In the genomic region with DNA sequence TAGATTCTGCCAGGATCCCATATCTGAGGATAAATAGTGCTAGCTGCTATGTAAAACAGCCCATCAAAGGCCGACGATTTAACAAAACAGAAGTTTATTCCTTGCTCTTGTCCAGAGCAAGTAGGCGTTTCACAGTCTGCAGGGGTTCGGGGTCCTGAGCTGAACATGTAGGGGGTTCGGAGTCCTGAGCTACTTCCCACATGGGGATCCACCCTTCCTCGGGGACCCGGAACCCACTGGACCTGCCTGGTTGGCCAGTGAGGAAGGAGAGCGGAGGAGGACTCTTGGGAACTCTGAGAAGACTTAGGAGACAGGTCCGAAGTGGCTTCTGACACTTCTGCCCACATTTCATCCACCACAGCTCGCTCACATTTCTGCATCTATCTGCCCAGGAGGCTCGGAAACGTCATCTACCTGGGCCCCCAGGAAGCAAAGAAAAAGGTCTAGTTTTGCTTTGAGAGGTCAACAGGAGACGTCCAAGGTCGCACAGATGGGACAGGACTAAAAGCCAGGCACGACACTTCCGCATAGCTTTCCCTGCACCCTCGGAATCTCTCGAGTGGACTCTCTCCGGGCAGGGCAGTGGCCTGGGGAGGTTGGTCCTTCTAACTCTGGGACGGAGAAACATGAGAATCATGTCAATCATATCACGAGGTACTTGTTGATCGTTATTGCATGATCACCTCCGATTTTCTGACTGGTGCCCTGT, we compare ENCODE assay signal across 26 cellular contexts.
"Had no signal": no experiment of that assay in that cellular context is flagged by ENCODE, and none has a peak within 500 bp of the region (broad histone marks: within the 10 kb centered on the region; RNA-seq: fewer than 3 reads in every experiment).

No MANE protein-coding gene starts in this region.

- H3K4me3 Mint-ChIP-seq: effector memory CD8-positive, alpha-beta T cell; naive thymus-derived CD8-positive, alpha-beta T cell; nephron progenitor cell; stimulated activated effector memory CD8-positive, alpha-beta T cell treated with anti-CD3 and anti-CD28 coated beads, Interleukin-12 subunit alpha, Interleukin-12 subunit beta, amount 100 ng/mL, for 72 hours had no signal

- H3K4me3 ChIP-seq: esophagus squamous epithelium, left lung, lower lobe of right lung, ovary, psoas muscle, right lobe of liver, smooth muscle cell, stomach, thyroid gland, vagina had no signal

- FAIRE-seq: endometrium, keratinocyte had no signal

- H3K36me3 ChIP-seq: esophagus squamous epithelium, left lung, lower lobe of right lung, ovary, right lobe of liver, stomach, thyroid gland, vagina had no signal

- H3K36me3 Mint-ChIP-seq: naive thymus-derived CD8-positive, alpha-beta T cell; stimulated activated effector memory CD8-positive, alpha-beta T cell treated with anti-CD3 and anti-CD28 coated beads, Interleukin-12 subunit alpha, Interleukin-12 subunit beta, amount 100 ng/mL, for 72 hours had no signal

- H3K9me3 ChIP-seq: esophagus squamous epithelium, left lung, lower lobe of right lung, ovary, psoas muscle, right lobe of liver, stomach, thyroid gland, vagina had no signal

- H3K9me3 Mint-ChIP-seq: effector memory CD8-positive, alpha-beta T cell; naive thymus-derived CD8-positive, alpha-beta T cell; nephron progenitor cell; stimulated activated effector memory CD8-positive, alpha-beta T cell treated with anti-CD3 and anti-CD28 coated beads, Interleukin-12 subunit alpha, Interleukin-12 subunit beta, amount 100 ng/mL, for 72 hours had no signal

- H3K27me3 ChIP-seq: ovary, vagina had no signal

- ATAC-seq: effector memory CD8-positive, alpha-beta T cell; left lung; lower lobe of right lung; naive thymus-derived CD8-positive, alpha-beta T cell; psoas muscle; right lobe of liver; stimulated activated effector memory CD8-positive, alpha-beta T cell treated with anti-CD3 and anti-CD28 coated beads, Interleukin-12 subunit alpha, Interleukin-12 subunit beta, amount 100 ng/mL, for 72 hours had no signal

- DNase-seq: cortex of kidney; effector memory CD8-positive, alpha-beta T cell; erythroblast; esophagus squamous epithelium; foreskin melanocyte; hypothalamus; lower lobe of right lung; naive thymus-derived CD8-positive, alpha-beta T cell; nephron progenitor cell; occipital lobe; ovary; stimulated activated CD4-positive, alpha-beta T cell treated with anti-CD3 and anti-CD28 coated beads, Interleukin-12 subunit alpha, Interleukin-12 subunit beta, amount 100 ng/mL, for 4 hours; stimulated activated CD4-positive, alpha-beta T cell treated with anti-CD3 and anti-CD28 coated beads, Interleukin-1b, Interleukin-23, amount 100 ng/mL, for 48 hours; stimulated activated CD4-positive, alpha-beta T cell treated with anti-CD3 and anti-CD28 coated beads, Interleukin-4, amount 100 ng/mL, for 24 hours; stimulated activated naive CD4-positive, alpha-beta T cell treated with Interleukin-2 at 50 U/mL for 16 hours; stomach; thyroid gland; trophoblast cell had no signal

- H3K27ac Mint-ChIP-seq: effector memory CD8-positive, alpha-beta T cell; nephron progenitor cell; stimulated activated effector memory CD8-positive, alpha-beta T cell treated with anti-CD3 and anti-CD28 coated beads, Interleukin-12 subunit alpha, Interleukin-12 subunit beta, amount 100 ng/mL, for 72 hours had no signal

- H3K27ac ChIP-seq: esophagus squamous epithelium, left lung, lower lobe of right lung, ovary, psoas muscle, right lobe of liver, stomach, thyroid gland, vagina had no signal

- H3K4me1 ChIP-seq: psoas muscle, right lobe of liver, thyroid gland had no signal
